In genomic region chr3:10756546-10756945, GRCh38 we compare ENCODE assay signal across 26 cellular contexts. TPM values are rescaled to one million over a fixed set of nuclear protein-coding genes. Genes with fewer than 3 reads are reported as not detected.
"Had no signal": no experiment of that assay in that cellular context is flagged by ENCODE, and none has a peak within 500 bp of the region (broad histone marks: within the 10 kb centered on the region; RNA-seq: fewer than 3 reads in every experiment).

No MANE protein-coding gene starts in this region.

- ATAC-seq: left colon, left lung, lower lobe of right lung, natural killer cell, right lobe of liver had no signal

- H3K27me3 ChIP-seq: right atrium auricular region, right lobe of liver, uterus had no signal

- H3K27ac ChIP-seq: hepatocyte, left lung, lower lobe of right lung, neural progenitor cell, neutrophil, parathyroid adenoma, right atrium auricular region, right lobe of liver, tibial nerve, uterus had no signal

- H3K4me3 ChIP-seq: hepatocyte, left lung, lower lobe of right lung, neural progenitor cell, right atrium auricular region, right lobe of liver, smooth muscle cell, tibial nerve, uterus had no signal

- H3K4me2 ChIP-seq: hepatocyte, neural progenitor cell, smooth muscle cell had no signal

- H3K9me3 ChIP-seq: left lung, lower lobe of right lung, neutrophil, right atrium auricular region, right lobe of liver, tibial nerve, uterus had no signal

- H2AFZ ChIP-seq: hepatocyte, neural progenitor cell, parathyroid adenoma had no signal

- H3K36me3 ChIP-seq: left lung, lower lobe of right lung, neural progenitor cell, neutrophil, right atrium auricular region, right lobe of liver, tibial nerve, uterus had no signal

- DNase-seq: kidney; left colon; left lung; lower lobe of right lung; mesenchymal stem cell; naive B cell; natural killer cell; nephron progenitor cell; occipital lobe; right lobe of liver; stimulated activated CD4-positive, alpha-beta T cell treated with anti-CD3 and anti-CD28 coated beads, Interleukin-2, amount 100 ng/mL, for 48 hours; stimulated activated CD4-positive, alpha-beta T cell treated with anti-CD3 and anti-CD28 coated beads, Interleukin-4, amount 100 ng/mL, for 4 hours; stimulated activated naive CD4-positive, alpha-beta T cell treated with Interleukin-2 at 50 U/mL for 16 hours; substantia nigra; uterus had no signal

- H3K79me2 ChIP-seq: hepatocyte, parathyroid adenoma had no signal

- H3K4me1 ChIP-seq: left lung, lower lobe of right lung, neural progenitor cell, parathyroid adenoma, right atrium auricular region, right lobe of liver, tibial nerve, uterus had no signal

- H3K9ac ChIP-seq: neural progenitor cell, parathyroid adenoma had no signal

RNA-seq across cellular contexts. Expression of gene SLC6A11, which starts 59.5 kb away (rescaled TPM):
- total RNA-seq: lower lobe of right lung, natural killer cell, osteocyte, pulmonary artery endothelial cell, renal cortical epithelial cell, right atrium auricular region, skeletal muscle tissue, smooth muscle cell had no signal
